ENCODE assay signal across 8 cellular contexts in genomic region chr6:148761532-148761951, GRCh38. TPM values are rescaled to one million over a fixed set of nuclear protein-coding genes. Genes with fewer than 3 reads are reported as not detected.
DNase-seq lines count a peak whose midpoint lies in the region; ATAC-seq, FAIRE-seq and TF ChIP-seq lines count a peak whose summit lies in the region.

No MANE protein-coding gene starts in this region.

- no peak for TF ChIP-seq CTCF in parathyroid adenoma (IDR thresholded peaks at IDR 0.05)

- peak overlapping the region; percentile 54 for H2AFZ ChIP-seq in parathyroid adenoma

- H3K4me3 ChIP-seq in esophagus (ENCODE audit: low read depth in 1 of 2, low read length in 2 of 2) (no peak overlapping the region), parathyroid adenoma (ENCODE audit: low read depth, low read length) (no peak overlapping the region), SJCRH30 (no peak overlapping the region)

- H3K9me3 ChIP-seq in esophagus (ENCODE audit: control insufficient read depth in 2 of 2, insufficient read depth in 1 of 2, low read depth in 1 of 2, low read length in 1 of 2) (no peaks in the 10 kb centered on the region), parathyroid adenoma (ENCODE audit: control insufficient read depth, low read length) (no peaks in the 10 kb centered on the region), SJCRH30 (replicated peaks) (no peaks in the 10 kb centered on the region)

- H3K36me3 ChIP-seq in esophagus (ENCODE audit: control insufficient read depth in 2 of 2, insufficient read depth in 2 of 2, low read length in 1 of 2) = no peaks in the 10 kb centered on the region
- H3K36me3 ChIP-seq in parathyroid adenoma (ENCODE audit: control insufficient read depth, insufficient read depth, low read length) = no peaks in the 10 kb centered on the region
- H3K36me3 ChIP-seq in SJCRH30 = no peaks in the 10 kb centered on the region

- H3K27ac ChIP-seq in esophagus (ENCODE audit: low read depth in 2 of 2, low read length in 1 of 2) (peak overlapping the region; percentile 78 to 87), parathyroid adenoma (no peak overlapping the region), SJCRH30 (no peak overlapping the region)

- no peaks in the 10 kb centered on the region for H3K27me3 ChIP-seq in esophagus (ENCODE audit: control insufficient read depth in 1 of 2, insufficient read depth in 2 of 2, low read length in 2 of 2)
- H3K27me3 ChIP-seq in parathyroid adenoma (ENCODE audit: control insufficient read depth, insufficient read depth, low read length) = no peaks in the 10 kb centered on the region
- no peaks in the 10 kb centered on the region for H3K27me3 ChIP-seq in SJCRH30

- no peak overlapping the region for H3K9ac ChIP-seq in parathyroid adenoma

- ATAC-seq in GM21786 (IDR thresholded peaks at IDR 0.05; ENCODE audit: unreplicated experiment) = peak; percentile 8
- ATAC-seq in HG03520 (IDR thresholded peaks at IDR 0.05; ENCODE audit: unreplicated experiment) = no peak

- FAIRE-seq in frontal cortex (lab: Jason Lieb, UNC) = no peak

- H3K79me2 ChIP-seq in parathyroid adenoma = peaks cover 15% of the 10 kb centered on the region

- 23 to 32% methylated on average over 7 of the region's 7 CpGs for WGBS in esophagus, 2 donors

- H3K4me1 ChIP-seq in esophagus (ENCODE audit: control insufficient read depth in 2 of 2, insufficient read depth in 2 of 2, low read length in 1 of 2) (peaks cover 0 to 7% of the 10 kb centered on the region in 2 donors), parathyroid adenoma (peaks cover 3% of the 10 kb centered on the region), SJCRH30 (peaks cover 5% of the 10 kb centered on the region)

- peak overlapping the region; percentile 21 for H3K4me2 ChIP-seq in parathyroid adenoma (ENCODE audit: low read length)

- DNase-seq in T-helper 1 cell (peak in 4 of 5 donors; percentile 25 to 44 (median 34)), pons (ENCODE audit: low spot score) (no peak), frontal cortex (ENCODE audit: low spot score in 2 of 2) (no peak), SJCRH30 (no peak)

RNA-seq across cellular contexts. Expression of gene UST, which starts 14.7 kb away (rescaled TPM):
- polyA plus RNA-seq in esophagus = 1 to 10 TPM; 1.7 to 2.4 TPM
- total RNA-seq in frontal cortex = 39.5 TPM
- total RNA-seq in SJCRH30 (2014; rRNA removed; shearing (Covaris generic)) = 24.2 and 28.9 TPM in 2 replicates

Comparison
In these comparisons a context has a peak if more than half of its experiments do, and no peak if none do; other contexts are left out.
1. DNase-seq: peak in T-helper 1 cell (4 of 5); none in pons (single experiment), frontal cortex (0 of 2) and SJCRH30 (0 of 2).
2. H3K27ac ChIP-seq: peak in esophagus (2 of 2); none in parathyroid adenoma (single experiment) and SJCRH30 (single experiment).